Comparison of ENCODE assay signal across 1 cellular context in genomic region chr7:65373608-65374351, GRCh38.
A peak's percentile ranks its signal among the peaks of the same experiment; 100 is the strongest.
TF ChIP-seq lines count a peak whose summit lies in the region.

Gene ZNF92, plus strand, starts transcription at chr7:65373855. Its CDS starts 143 bp downstream, at chr7:65373998.

TF ChIP-seq in SK-N-SH, 30 proteins besides CTCF, POLR2A, EP300 and RAD21 (continued from another document):
- TF ChIP-seq USF1 (IDR thresholded peaks at IDR 0.05; ENCODE audit: borderline replicate concordance, low read depth) (peak; percentile 49; the same call in 1 of the 2 replicates), SIN3A (IDR thresholded peaks at IDR 0.05; ENCODE audit: borderline replicate concordance, low read depth, low read length) (peak; percentile 98), EZH2phosphoT487 (IDR thresholded peaks at IDR 0.05; ENCODE audit: borderline replicate concordance, low read depth) (no peak), RXRA (IDR thresholded peaks at IDR 0.05; ENCODE audit: borderline replicate concordance, low read depth) (no peak), ZBTB33 (IDR thresholded peaks at IDR 0.05; ENCODE audit: borderline replicate concordance, low read depth) (no peak), PBX3 (IDR thresholded peaks at IDR 0.05) (peak; percentile 99)
TF ChIP-seq in SK-N-SH: peak in this region for 17.
